In the genomic region with DNA sequence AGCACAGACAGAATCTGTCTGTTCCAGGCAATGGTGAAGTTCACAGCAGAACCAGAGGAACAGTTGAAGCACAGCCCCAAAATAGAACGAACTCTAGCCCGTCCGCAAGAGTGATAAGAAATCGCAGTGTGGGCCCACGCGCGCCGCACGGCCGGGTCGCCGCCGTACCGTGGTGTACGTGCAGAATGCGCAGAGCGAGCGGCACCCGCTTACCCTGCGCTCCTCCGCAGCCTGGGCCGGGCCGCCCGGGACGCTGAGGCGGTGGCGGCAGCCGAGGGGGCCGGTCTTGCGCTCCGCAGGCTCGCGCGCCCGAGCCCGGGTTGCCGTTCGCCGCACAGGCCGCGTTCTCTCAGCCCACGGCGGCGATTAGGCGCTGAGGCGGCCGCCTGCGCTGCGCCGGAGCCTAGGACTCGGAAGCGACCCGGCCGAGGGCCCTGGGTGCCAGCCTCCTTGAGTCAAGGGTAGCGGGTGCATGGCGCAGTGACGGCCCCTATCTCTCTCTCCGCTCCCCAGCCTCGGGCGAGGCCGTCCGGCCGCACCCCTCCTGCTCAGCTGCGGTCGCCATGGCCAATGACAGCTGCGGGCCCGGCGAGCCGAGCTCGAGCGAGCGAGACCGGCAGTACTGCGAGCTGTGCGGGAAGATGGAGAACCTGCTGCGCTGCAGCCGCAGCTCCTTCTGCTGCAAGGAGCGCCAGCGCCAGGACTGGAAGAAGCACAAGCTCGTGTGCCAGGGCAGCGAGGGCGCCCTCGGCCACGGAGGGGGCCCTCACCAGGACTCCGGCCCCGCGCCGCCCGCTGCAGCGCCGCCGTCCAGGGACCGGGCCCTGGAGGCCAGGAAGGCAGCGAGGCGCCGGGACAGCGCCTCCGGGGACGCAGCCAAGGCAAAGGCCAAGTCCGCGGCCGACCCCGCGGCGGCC, we compare ENCODE assay signal across 8 cellular contexts. TPM values are rescaled to one million over a fixed set of nuclear protein-coding genes. Genes with fewer than 3 reads are reported as not detected.
DNase-seq lines count a peak whose midpoint lies in the region; ATAC-seq, FAIRE-seq and TF ChIP-seq lines count a peak whose summit lies in the region.

No MANE protein-coding gene starts in this region.

- TF ChIP-seq RAD21 in HCT116 (IDR thresholded peaks at IDR 0.05; ENCODE audit: low read depth) = no peak

- no peak for TF ChIP-seq CTCF in HCT116 (IDR thresholded peaks at IDR 0.05 in 2 of 3, conservative IDR thresholded peaks at IDR 0.05 in 1 of 3; ENCODE audit: borderline replicate concordance in 1 of 3, insufficient read depth in 1 of 3, low read depth in 2 of 3, low read length in 2 of 3)
- no peak for TF ChIP-seq CTCF in kidney (IDR thresholded peaks at IDR 0.05; ENCODE audit: borderline replicate concordance, extremely low read depth, insufficient read depth)

- H3K4me2 ChIP-seq in HCT116 (ENCODE audit: low read length) = peak overlapping the region; percentile 85

- H3K9me2 ChIP-seq in HCT116 (ENCODE audit: insufficient read depth) = no peaks in the 10 kb centered on the region

- peak; percentile 31 for ATAC-seq in HCT116

- peak; percentile 76 for DNase-seq in GM03348 (ENCODE audit: low spot score)
- DNase-seq in HCT116 (ENCODE audit: low read depth, low spot score) = no peak
- peak; percentile 66 for DNase-seq in NAMALWA (ENCODE audit: low spot score)
- peak; percentile 40 for DNase-seq in activated CD4-positive, CD25-positive, alpha-beta regulatory T cell treated with anti-CD3 and anti-CD28 coated beads, Interleukin-2, amount 50 U/mL, for 16 hours (ENCODE audit: low read depth, low spot score)
- DNase-seq in caudate nucleus (lab: John Stamatoyannopoulos, UW) = peak in 54 of 61 donors; percentile 24 to 85 (median 61)
- peak; percentile 90 for DNase-seq in kidney
- DNase-seq in stimulated activated CD4-positive, alpha-beta T cell treated with anti-CD3 and anti-CD28 coated beads, Interleukin-15, amount 100 ng/mL, for 1 hour (ENCODE audit: low read depth in 1 of 2, low spot score in 1 of 2) = peak; percentile 39 to 55
- DNase-seq in NCI-H226 = no peak

- H3K9ac ChIP-seq in HCT116 (ENCODE audit: low read length) (peak overlapping the region; percentile 57), kidney (ENCODE audit: low read length in 2 of 2) (peak overlapping the region; percentile 45 to 85)

- no peak overlapping the region for H2AFZ ChIP-seq in HCT116 (ENCODE audit: low read depth, low read length, poor library complexity, severe bottlenecking)

- no peak for FAIRE-seq in kidney (lab: Jason Lieb, UNC)

- no peaks in the 10 kb centered on the region for H4K20me1 ChIP-seq in HCT116 (ENCODE audit: insufficient read depth)

- H3K27ac ChIP-seq in HCT116 (ENCODE audit: low read depth, low read length) (peak overlapping the region; percentile 69), caudate nucleus (ENCODE audit: low read depth, low read length) (peak overlapping the region; percentile 93), kidney (ENCODE audit: low read depth in 2 of 2, low read length in 2 of 2) (peak overlapping the region; percentile 92 to 95)

- CTCF ChIA-PET in HCT116 (lab: Charles Lee) = no interaction called here

- H3K79me2 ChIP-seq in HCT116 (ENCODE audit: insufficient read depth, low read length) = peaks cover 12% of the 10 kb centered on the region; the same call in 1 of the 2 replicates

- RAD21 ChIA-PET in HCT116 (lab: Charles Lee; ENCODE audit: low non-redundant PET in 1 of 2, low total read pairs in 2 of 2, uncharacterized antibody in 2 of 2, unreplicated experiment in 2 of 2) = no interaction called here

- 0 out of 4 replicates have a peak, but pooled peaks cover 0 to 5% of the 10 kb centered on the region in 2 experiments for H3K36me3 ChIP-seq in HCT116 (ENCODE audit: control insufficient read depth in 1 of 2, insufficient read depth in 2 of 2, low read length in 2 of 2)
- H3K36me3 ChIP-seq in kidney (ENCODE audit: control insufficient read depth in 1 of 2, insufficient read depth in 2 of 2, low read length in 2 of 2) = peaks cover 0 to 8% of the 10 kb centered on the region in 2 donors

- no TSS peak for BruUV-seq in HCT116 (replicated peaks; lab: Mats Ljungman, UMichigan)

- POLR2A ChIA-PET in HCT116 (lab: Charles Lee) = no interaction called here

- intact Hi-C loops in HCT116 (cut with micrococcal nuclease) (loop anchor here (5.0 kb wide), 2 partner anchors 36 to 491 kb away; no protein-coding TSS in a partner anchor), kidney (cut with DNase I) (no loop called here)

- no peak for TF ChIP-seq POLR2A in HCT116 (IDR thresholded peaks at IDR 0.05; ENCODE audit: borderline replicate concordance, extremely low read depth, insufficient read depth, insufficient read length)

- H3K27me3 ChIP-seq in HCT116 (ENCODE audit: insufficient read depth, low read length) = no peaks in the 10 kb centered on the region

- H3K9me3 ChIP-seq in HCT116 (ENCODE audit: control insufficient read depth in 1 of 2, insufficient read depth in 1 of 2, low read depth in 1 of 2, low read length in 2 of 2) = no peaks in the 10 kb centered on the region
- H3K9me3 ChIP-seq in kidney (ENCODE audit: control insufficient read depth in 1 of 2, low read length in 2 of 2) = no peaks in the 10 kb centered on the region

- H3K4me1 ChIP-seq in HCT116 (ENCODE audit: control insufficient read depth in 1 of 2, insufficient read depth in 2 of 2, low read length in 2 of 2) = peaks cover 8 to 29% of the 10 kb centered on the region in 2 experiments; a peak in 3 of 4 replicates
- H3K4me1 ChIP-seq in kidney (ENCODE audit: control insufficient read depth in 1 of 2, insufficient read depth in 1 of 2, low read depth in 1 of 2, low read length in 2 of 2) = peaks cover 4 to 13% of the 10 kb centered on the region in 2 donors

- H3K4me3 ChIP-seq in HCT116 (replicated peaks in 1 of 2; ENCODE audit: low read depth in 1 of 2, low read length in 2 of 2) = peak overlapping the region; percentile 47 to 60
- peak overlapping the region; percentile 68 to 77 for H3K4me3 ChIP-seq in kidney (ENCODE audit: low read length in 2 of 2)

TF ChIP-seq in HCT116, 20 proteins besides CTCF, POLR2A, EP300 and RAD21:
- TF ChIP-seq ZFX (IDR thresholded peaks at IDR 0.05) = peak; percentile 78
- no peak for TF ChIP-seq JUND (IDR thresholded peaks at IDR 0.05)
TF ChIP-seq in HCT116: peak in this region for 1.

RNA-seq across cellular contexts. Expression of gene WDR73, which starts 20.5 kb away (rescaled TPM):
- 35.6 TPM for total RNA-seq in HCT116 (2021; ENCODE audit: unreplicated experiment)
- polyA plus RNA-seq in HCT116 (2012) = 17.7 and 19.2 TPM in 2 replicates
- 39.2 TPM for total RNA-seq in kidney
- 26.2 TPM for polyA plus RNA-seq in kidney (ENCODE audit: insufficient read depth, low read depth, low replicate concordance)

RNA-seq across cellular contexts. Expression of gene NMB, which starts 24.4 kb away (rescaled TPM):
- 9.8 TPM for total RNA-seq in HCT116 (2021; ENCODE audit: unreplicated experiment)
- 12.7 and 14.4 TPM in 2 replicates for polyA plus RNA-seq in HCT116 (2012)
- 11.8 TPM for total RNA-seq in kidney
- 19.7 TPM for polyA plus RNA-seq in kidney (ENCODE audit: insufficient read depth, low read depth, low replicate concordance)

RNA-seq across cellular contexts. Expression of gene ZSCAN2, which starts 32.8 kb away (rescaled TPM):
- total RNA-seq in HCT116 (2021; ENCODE audit: unreplicated experiment) (15.5 TPM), kidney (10.3 TPM)
- polyA plus RNA-seq in HCT116 (2012) = 9.4 and 10.5 TPM in 2 replicates
- 11.4 TPM for polyA plus RNA-seq in kidney (ENCODE audit: insufficient read depth, low read depth, low replicate concordance)

Comparison
In these comparisons a context has a peak if more than half of its experiments do, and no peak if none do; other contexts are left out.
1. DNase-seq: peak in GM03348 (single experiment), NAMALWA (single experiment), activated CD4-positive, CD25-positive, alpha-beta regulatory T cell treated with anti-CD3 and anti-CD28 coated beads, Interleukin-2, amount 50 U/mL, for 16 hours (single experiment), caudate nucleus (54 of 61), kidney (single experiment) and stimulated activated CD4-positive, alpha-beta T cell treated with anti-CD3 and anti-CD28 coated beads, Interleukin-15, amount 100 ng/mL, for 1 hour (2 of 2); none in HCT116 (single experiment) and NCI-H226 (single experiment).
2. Peak in every context shown above with its lines, with median percentiles within 50 percentile points of each other: H3K27ac ChIP-seq.